Comparison of ENCODE assay signal across 14 cellular contexts in genomic region chr3:190865828-190866227, GRCh38. TPM values are rescaled to one million over a fixed set of nuclear protein-coding genes. Genes with fewer than 3 reads are reported as not detected.
A peak's percentile ranks its signal among the peaks of the same experiment; 100 is the strongest.
DNase-seq lines count a peak whose midpoint lies in the region; ATAC-seq, FAIRE-seq and TF ChIP-seq lines count a peak whose summit lies in the region.
"Had no signal": no experiment of that assay in that cellular context is flagged by ENCODE, and none has a peak within 500 bp of the region (broad histone marks: within the 10 kb centered on the region; RNA-seq: fewer than 3 reads in every experiment).

No MANE protein-coding gene starts in this region.

- intact Hi-C loops in GM12878 (cut with micrococcal nuclease; ENCODE audit: unreplicated experiment) = no loop called here

- H3K27me3 Mint-ChIP-seq in neural crest cell (ENCODE audit: low read depth) = peaks cover 55% of the 10 kb centered on the region

- H3K27ac ChIP-seq in GM12878 (ENCODE audit: control insufficient read depth, insufficient read depth) = no peak overlapping the region
- H3K27ac ChIP-seq: gastroesophageal sphincter had no signal

- no TSS peak for BruUV-seq in GM12878 (replicated peaks; lab: Mats Ljungman, UMichigan)

- H3K4me1 ChIP-seq in GM12878 (ENCODE audit: control insufficient read depth, insufficient read depth, low read length) = no peaks in the 10 kb centered on the region

- FAIRE-seq in GM12878 (lab: Jason Lieb, UNC) = no peak
- FAIRE-seq: keratinocyte had no signal

- TF ChIP-seq CTCF in GM12878 (IDR thresholded peaks at IDR 0.05 in 2 of 3, conservative IDR thresholded peaks at IDR 0.05 in 1 of 3; ENCODE audit: control insufficient read depth in 2 of 3, extremely low read depth in 1 of 3, insufficient read depth in 1 of 3, low read depth in 3 of 3, low read length in 3 of 3) = no peak
- TF ChIP-seq CTCF in neural crest cell (conservative IDR thresholded peaks at IDR 0.05) = peak; percentile 45

- H3K9ac ChIP-seq in GM12878 (ENCODE audit: control insufficient read depth, insufficient read depth, low read length) = no peak overlapping the region

- no peak for DNase-seq in GM12878 (ENCODE audit: low read depth, low spot score)
- no peak for DNase-seq in neural crest cell (ENCODE audit: low read depth, low spot score)
- DNase-seq in middle frontal gyrus (ENCODE audit: extremely low spot score, low spot score) = no peak
- no peak for DNase-seq in activated effector memory CD4-positive, alpha-beta T cell treated with anti-CD3 and anti-CD28 coated beads, Interleukin-2, amount 50 U/mL, for 16 hours
- no peak for DNase-seq in activated T-cell treated with anti-CD3 and anti-CD28 coated beads for 4 hours
- DNase-seq: activated naive CD4-positive, alpha-beta T cell; NCI-H2107; stimulated activated naive CD8-positive, alpha-beta T cell treated with anti-CD3 and anti-CD28 coated beads, Interleukin-15, amount 100 ng/mL, for 72 hours had no signal

- TF ChIP-seq EP300 in GM12878 (IDR thresholded peaks at IDR 0.05; ENCODE audit: borderline replicate concordance in 1 of 2, control insufficient read depth in 1 of 2, low read depth in 2 of 2, low read length in 2 of 2) = no peak

- no peak overlapping the region for H3K4me2 ChIP-seq in GM12878 (ENCODE audit: control insufficient read depth, insufficient read depth)

- in situ Hi-C loops in GM12878 (cut with MboI) = no loop called here

- CTCF ChIA-PET in GM12878 (lab: Yijun Ruan, JAX) = interaction anchor here (1.0 kb wide), 1 partner anchor 17 kb away, joined by 4 read pairs; no protein-coding TSS in a partner anchor

- no peaks in the 10 kb centered on the region for H3K36me3 ChIP-seq in GM12878 (ENCODE audit: control insufficient read depth in 2 of 2, insufficient read depth in 2 of 2, low read length in 1 of 2)
- H3K36me3 ChIP-seq: gastroesophageal sphincter had no signal

- ATAC-seq in GM18861 (IDR thresholded peaks at IDR 0.05; ENCODE audit: unreplicated experiment) = peak; percentile 37
- peak; percentile 49 for ATAC-seq in HG03432 (IDR thresholded peaks at IDR 0.05; ENCODE audit: unreplicated experiment)
- ATAC-seq in GM12878 = peak; percentile 63
- ATAC-seq: gastroesophageal sphincter; stimulated activated naive CD8-positive, alpha-beta T cell treated with anti-CD3 and anti-CD28 coated beads, Interleukin-15, amount 100 ng/mL, for 72 hours had no signal

- H3K4me3 ChIP-seq in GM12878 = no peak overlapping the region
- H3K4me3 ChIP-seq: gastroesophageal sphincter had no signal

- RAD21 ChIA-PET in GM12878 (lab: Charles Lee; ENCODE audit: unreplicated experiment) = no interaction called here

- no peaks in the 10 kb centered on the region for H3K4me1 Mint-ChIP-seq in neural crest cell
- H3K4me1 Mint-ChIP-seq: brain had no signal

- POLR2A ChIA-PET in GM12878 (lab: Charles Lee) = no interaction called here

- H2AFZ ChIP-seq in GM12878 (ENCODE audit: control insufficient read depth, low read depth, low read length) = no peak overlapping the region

- H3K9me3 ChIP-seq in GM12878 (replicated peaks; ENCODE audit: control insufficient read depth, insufficient read depth, low read length) = no peaks in the 10 kb centered on the region
- H3K9me3 ChIP-seq: Caco-2, gastroesophageal sphincter had no signal

- no peak for TF ChIP-seq POLR2A in GM12878 (IDR thresholded peaks at IDR 0.05; ENCODE audit: low read depth, low read length)

- H3K79me2 ChIP-seq in GM12878 (ENCODE audit: control insufficient read depth, insufficient read depth, low read length) = no peaks in the 10 kb centered on the region

- H3K4me3 Mint-ChIP-seq in neural crest cell = no peak overlapping the region
- H3K4me3 Mint-ChIP-seq: stimulated activated naive CD8-positive, alpha-beta T cell treated with anti-CD3 and anti-CD28 coated beads, Interleukin-15, amount 100 ng/mL, for 72 hours had no signal

- H3K27ac Mint-ChIP-seq in neural crest cell (ENCODE audit: unreplicated experiment) = no peak overlapping the region
- H3K27ac Mint-ChIP-seq: brain; stimulated activated naive CD8-positive, alpha-beta T cell treated with anti-CD3 and anti-CD28 coated beads, Interleukin-15, amount 100 ng/mL, for 72 hours had no signal

- H3K36me3 Mint-ChIP-seq in neural crest cell (ENCODE audit: low read depth) = no peaks in the 10 kb centered on the region
- H3K36me3 Mint-ChIP-seq: brain had no signal

- TF ChIP-seq RAD21 in GM12878 (IDR thresholded peaks at IDR 0.05; ENCODE audit: insufficient read depth, low read depth, low read length) = no peak

- H3K27me3 ChIP-seq in GM12878 (replicated peaks in 1 of 2; ENCODE audit: control insufficient read depth in 2 of 2, insufficient read depth in 2 of 2, low read length in 1 of 2) = peaks cover 5% of the 10 kb centered on the region in 2 experiments
- H3K27me3 ChIP-seq: gastroesophageal sphincter had no signal

- 27% methylated on average over 7 of the region's 7 CpGs for WGBS in GM12878 (ENCODE audit: insufficient coverage, insufficient replicate concordance, low lambda C conversion rate, missing lambda C conversion rate)

- SMC1A ChIA-PET in GM12878 (lab: Charles Lee; ENCODE audit: uncharacterized antibody, unreplicated experiment) = interaction anchor here (1.1 kb wide), 1 partner anchor 183 kb away, joined by 4 read pairs; no protein-coding TSS in a partner anchor

- H3K9me3 Mint-ChIP-seq in neural crest cell = no peaks in the 10 kb centered on the region
- H3K9me3 Mint-ChIP-seq: brain; stimulated activated naive CD8-positive, alpha-beta T cell treated with anti-CD3 and anti-CD28 coated beads, Interleukin-15, amount 100 ng/mL, for 72 hours had no signal

- no peaks in the 10 kb centered on the region for H4K20me1 ChIP-seq in GM12878 (ENCODE audit: control insufficient read depth, insufficient read depth)

TF ChIP-seq in GM12878, 131 proteins besides CTCF, POLR2A, EP300 and RAD21 (continues in another document):
- no peak for TF ChIP-seq HSF1 (IDR thresholded peaks at IDR 0.05; ENCODE audit: low read depth, low read length)
- no peak for TF ChIP-seq SPI1 (IDR thresholded peaks at IDR 0.05; ENCODE audit: borderline replicate concordance, insufficient read depth, low read depth, low read length)
- no peak for TF ChIP-seq SRF (IDR thresholded peaks at IDR 0.05; ENCODE audit: low read depth in 2 of 2, low read length in 2 of 2)
- TF ChIP-seq MEF2A (IDR thresholded peaks at IDR 0.05; ENCODE audit: insufficient read depth, low read depth, low read length) = no peak
- TF ChIP-seq POLR2AphosphoS5 (IDR thresholded peaks at IDR 0.05; ENCODE audit: low read length) = no peak
- no peak for TF ChIP-seq PKNOX1 (IDR thresholded peaks at IDR 0.05)
- no peak for TF ChIP-seq PAX5 (IDR thresholded peaks at IDR 0.05; ENCODE audit: borderline replicate concordance, low read depth, low read length)
- TF ChIP-seq SMAD1 (IDR thresholded peaks at IDR 0.05; ENCODE audit: low read depth, partially characterized antibody) = no peak
- no peak for TF ChIP-seq ELK1 (IDR thresholded peaks at IDR 0.05; ENCODE audit: low read depth, low read length)
- TF ChIP-seq WRNIP1 (IDR thresholded peaks at IDR 0.05; ENCODE audit: borderline replicate concordance, low read depth, low read length) = no peak
- no peak for TF ChIP-seq TBL1XR1 (IDR thresholded peaks at IDR 0.05; ENCODE audit: low read depth, low read length)

RNA-seq across cellular contexts. Expression of gene GMNC, which starts 3.3 kb away (rescaled TPM):
- not detected in 2 replicates for total RNA-seq in GM12878 (2013; cell fraction: nucleolus; rRNA removed)
- total RNA-seq in GM12878 (2014; rRNA removed) (not detected in 2 replicates), GM12878 (2014; rRNA removed; fragmentation: Illumina TruSeq; extraction: Trizol) (not detected in 2 replicates), GM12878 (2021) (not detected in 2 replicates), neural crest cell (not detected in 2 replicates)
- not detected for polyA plus RNA-seq in GM12878 (2011; ENCODE audit: low read depth)
- polyA plus RNA-seq in GM12878 (2011; rRNA removed) (not detected in 2 replicates), GM12878 (2014; fragmentation: Illumina TruSeq; extraction: Trizol) (not detected in 2 replicates), GM12878 (2014; fragmentation: Nextera tagmentation; extraction: Ambion mirVana) (not detected), GM12878 (2014; rRNA removed) (not detected in 2 replicates), GM12878 (2016; fragmentation: Nextera tagmentation; extraction: Ambion mirVana) (not detected)
- not detected in 2 replicates for polyA plus RNA-seq in GM12878 (2011; cell fraction: cytosol; rRNA removed)
- not detected in 2 replicates for polyA plus RNA-seq in GM12878 (2011; cell fraction: nucleus; rRNA removed)
- polyA plus RNA-seq in GM12878 (2012) = not detected in 2 replicates
- not detected in 2 replicates for polyA minus RNA-seq in GM12878 (2011; rRNA and poly(A)+ RNA removed)
- not detected in 2 replicates for polyA minus RNA-seq in GM12878 (2011; cell fraction: cytosol; rRNA and poly(A)+ RNA removed)
- polyA minus RNA-seq in GM12878 (2011; cell fraction: nucleus; rRNA and poly(A)+ RNA removed) = not detected in 2 replicates
- total RNA-seq: Caco-2, gastroesophageal sphincter had no signal
- polyA plus RNA-seq: keratinocyte had no signal
